Comparison of ENCODE assay signal across 10 cellular contexts in genomic region chr6:8707956-8708772, GRCh38.
A peak's percentile ranks its signal among the peaks of the same experiment; 100 is the strongest.
DNase-seq lines count a peak whose midpoint lies in the region; FAIRE-seq lines count a peak whose summit lies in the region.
"Had no signal": no experiment of that assay in that cellular context is flagged by ENCODE, and none has a peak within 500 bp of the region (broad histone marks: within the 10 kb centered on the region; RNA-seq: fewer than 3 reads in every experiment).

No MANE protein-coding gene starts in this region.

- H3K36me3 ChIP-seq in neuronal stem cell (replicated peaks in 1 of 2; ENCODE audit: control insufficient read depth in 2 of 2, insufficient read depth in 2 of 2, low read length in 2 of 2), result no peaks in the 10 kb centered on the region
- H3K36me3 ChIP-seq: ovary had no signal

- H3K79me1 ChIP-seq in neuronal stem cell (ENCODE audit: low read depth, low read length), result no peaks in the 10 kb centered on the region

- no peak overlapping the region for H2BK15ac ChIP-seq in neuronal stem cell (ENCODE audit: low read length)

- no peaks in the 10 kb centered on the region for H3K9me3 ChIP-seq in neuronal stem cell (replicated peaks in 1 of 2; ENCODE audit: control insufficient read depth in 2 of 2, insufficient read depth in 1 of 2, low read depth in 1 of 2, low read length in 2 of 2)
- H3K9me3 ChIP-seq: ovary had no signal

- no peak overlapping the region for H2BK5ac ChIP-seq in neuronal stem cell (ENCODE audit: low read length)

- peaks cover 0 to 3% of the 10 kb centered on the region in 2 donors for H3K4me1 ChIP-seq in neuronal stem cell (ENCODE audit: control insufficient read depth in 2 of 2, insufficient read depth in 1 of 2, low read depth in 1 of 2, low read length in 2 of 2)

- WGBS in neuronal stem cell (ENCODE audit: extremely low coverage in 2 of 2, insufficient read length in 2 of 2, insufficient replicate concordance in 1 of 2), 2 donors, result no CpG with 5 or more reads among the region's 7 CpGs

- H2BK12ac ChIP-seq in neuronal stem cell (ENCODE audit: low read length), result no peak overlapping the region

- DNase-seq in SIG-M5 treated with dmso at 0.1 percent for 504 hours (lab: John Stamatoyannopoulos, UW; ENCODE audit: unreplicated experiment), result peak; percentile 56
- no peak for DNase-seq in SIG-M5 (lab: John Stamatoyannopoulos, UW)
- DNase-seq in NCI-H748 treated with DMSO at 0.1 percent for 48 hours (lab: John Stamatoyannopoulos, UW), result peak; percentile 74
- DNase-seq in neuronal stem cell (ENCODE audit: low spot score), result peak; percentile 12
- no peak for DNase-seq in AG08396 (ENCODE audit: low spot score)
- DNase-seq in activated T-cell treated with anti-CD3 and anti-CD28 coated beads, Interleukin-2, amount 50 U/mL, for 24 hours, result no peak
- no peak for DNase-seq in GM19239 (ENCODE audit: insufficient read length, low spot score)
- DNase-seq: CD4-positive, CD25-positive, alpha-beta regulatory T cell had no signal

- H3K4me3 ChIP-seq in neuronal stem cell (ENCODE audit: low read length in 2 of 2), result no peak overlapping the region
- H3K4me3 ChIP-seq: ovary had no signal

- H3K4me1 Mint-ChIP-seq in activated T-cell treated with anti-CD3 and anti-CD28 coated beads, Interleukin-2, amount 50 U/mL, for 24 hours (ENCODE audit: low read depth), result no peaks in the 10 kb centered on the region
- H3K4me1 Mint-ChIP-seq: CD4-positive, CD25-positive, alpha-beta regulatory T cell had no signal

- peak; percentile 76 for FAIRE-seq in endometrium (lab: Jason Lieb, UNC)
- FAIRE-seq in GM19239 (lab: Jason Lieb, UNC), result no peak

- no peak overlapping the region for H4K8ac ChIP-seq in neuronal stem cell (ENCODE audit: low read depth, low read length)

- no peak overlapping the region for H3K27ac ChIP-seq in neuronal stem cell (replicated peaks; ENCODE audit: low read length)
- H3K27ac ChIP-seq: ovary had no signal

- H2AK5ac ChIP-seq in neuronal stem cell (ENCODE audit: low read depth, low read length), result no peak overlapping the region

- H3K27ac Mint-ChIP-seq in activated T-cell treated with anti-CD3 and anti-CD28 coated beads, Interleukin-2, amount 50 U/mL, for 24 hours, result no peak overlapping the region
- H3K27ac Mint-ChIP-seq: CD4-positive, CD25-positive, alpha-beta regulatory T cell had no signal

- no peak overlapping the region for H3K23ac ChIP-seq in neuronal stem cell (ENCODE audit: low read depth, low read length, poor library complexity)

- peaks cover 4% of the 10 kb centered on the region for H3K9me3 Mint-ChIP-seq in activated T-cell treated with anti-CD3 and anti-CD28 coated beads, Interleukin-2, amount 50 U/mL, for 24 hours

- no peak overlapping the region for H3K4me3 Mint-ChIP-seq in activated T-cell treated with anti-CD3 and anti-CD28 coated beads, Interleukin-2, amount 50 U/mL, for 24 hours

- peaks cover 2% of the 10 kb centered on the region for H3K27me3 Mint-ChIP-seq in activated T-cell treated with anti-CD3 and anti-CD28 coated beads, Interleukin-2, amount 50 U/mL, for 24 hours
- H3K27me3 Mint-ChIP-seq: CD4-positive, CD25-positive, alpha-beta regulatory T cell had no signal

- no peak overlapping the region for H3K4me2 ChIP-seq in neuronal stem cell (ENCODE audit: insufficient read depth, low read length, poor library complexity, severe bottlenecking)

- no peak overlapping the region for H3K18ac ChIP-seq in neuronal stem cell (ENCODE audit: low read length)

- no peaks in the 10 kb centered on the region for H3K27me3 ChIP-seq in neuronal stem cell (ENCODE audit: control insufficient read depth in 3 of 3, insufficient read depth in 3 of 3, low read depth in 1 of 3, low read length in 3 of 3)
- H3K27me3 ChIP-seq: ovary had no signal

- no peak overlapping the region for H2BK120ac ChIP-seq in neuronal stem cell (ENCODE audit: low read depth, low read length)

- no peaks in the 10 kb centered on the region for H3K36me3 Mint-ChIP-seq in activated T-cell treated with anti-CD3 and anti-CD28 coated beads, Interleukin-2, amount 50 U/mL, for 24 hours (ENCODE audit: low read depth)
- H3K36me3 Mint-ChIP-seq: CD4-positive, CD25-positive, alpha-beta regulatory T cell had no signal

- no peak overlapping the region for H3K9ac ChIP-seq in neuronal stem cell (ENCODE audit: low read depth, low read length, poor library complexity)

- no peak overlapping the region for H4K91ac ChIP-seq in neuronal stem cell (ENCODE audit: low read depth, low read length, poor library complexity)

- no peak overlapping the region for H3K14ac ChIP-seq in neuronal stem cell (ENCODE audit: low read length)

- no peak overlapping the region for H3K4ac ChIP-seq in neuronal stem cell (ENCODE audit: low read length)

- H2AFZ ChIP-seq in neuronal stem cell (ENCODE audit: low read length), result no peak overlapping the region

Comparison
In these comparisons a context has a peak if more than half of its experiments do, and no peak if none do; other contexts are left out.
1. DNase-seq: peak in SIG-M5 treated with dmso at 0.1 percent for 504 hours (single experiment), NCI-H748 treated with DMSO at 0.1 percent for 48 hours (single experiment) and neuronal stem cell (single experiment); none in SIG-M5 (single experiment), AG08396 (single experiment), activated T-cell treated with anti-CD3 and anti-CD28 coated beads, Interleukin-2, amount 50 U/mL, for 24 hours (single experiment) and GM19239 (single experiment).